2 cellular contexts compared by ENCODE assay signal in the genomic region with DNA sequence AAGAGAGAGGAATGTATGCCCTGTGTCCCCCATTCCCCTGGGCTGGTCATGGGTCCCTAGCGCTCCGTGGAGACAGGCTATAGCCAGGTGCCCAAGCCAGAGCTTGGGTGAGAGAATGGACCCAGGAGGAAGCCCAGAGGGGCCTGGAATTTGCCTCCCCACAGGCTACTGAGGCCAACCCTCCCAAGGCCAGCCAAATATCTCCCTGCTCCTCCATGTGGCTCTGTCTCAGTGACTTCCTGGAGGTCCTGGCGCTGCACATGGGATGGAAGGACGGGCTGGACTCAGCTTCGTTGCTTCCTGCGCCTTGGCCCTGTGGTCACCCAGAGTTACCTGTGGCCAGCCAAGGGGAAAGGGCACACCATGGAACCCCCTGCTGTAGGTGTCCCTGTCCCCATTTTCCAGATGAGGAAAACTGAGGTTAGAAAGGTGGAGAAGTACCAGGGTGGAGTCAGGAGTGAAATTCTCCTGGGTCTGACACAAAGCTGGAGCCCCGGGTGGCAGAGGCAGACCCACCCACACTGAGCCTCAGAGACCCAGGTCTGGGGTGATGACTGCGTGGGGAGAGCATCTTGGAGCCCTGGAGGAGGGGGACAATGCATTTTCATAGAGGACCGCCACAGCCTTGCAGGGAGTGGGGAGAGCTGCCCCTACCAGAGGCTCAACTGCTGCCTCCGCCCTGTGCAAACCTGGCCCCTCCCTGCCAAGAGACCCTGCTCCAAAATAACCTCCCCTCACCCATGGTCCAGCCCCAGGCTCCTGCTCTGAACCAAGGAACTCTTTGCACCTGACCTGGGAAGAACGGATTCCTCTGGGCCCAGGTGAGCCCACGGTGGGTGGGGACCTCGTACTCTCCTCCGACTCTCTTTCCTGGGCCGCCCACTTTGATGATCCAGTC.
TF ChIP-seq lines count a peak whose summit lies in the region.

No MANE protein-coding gene starts in this region.

TF ChIP-seq in WTC11, 78 proteins besides CTCF, POLR2A, EP300 and RAD21:
- TF ChIP-seq ZNF219 (CRISPR knock-in tag; IDR thresholded peaks at IDR 0.05; ENCODE audit: borderline replicate concordance) (no peak), ZNF121 (CRISPR knock-in tag; IDR thresholded peaks at IDR 0.05) (no peak), GTF2I (CRISPR knock-in tag; conservative IDR thresholded peaks at IDR 0.05) (no peak), ZNF416 (CRISPR knock-in tag; IDR thresholded peaks at IDR 0.05) (no peak), ZBTB21 (CRISPR knock-in tag; IDR thresholded peaks at IDR 0.05; ENCODE audit: borderline replicate concordance) (no peak), ATF6 (CRISPR knock-in tag; IDR thresholded peaks at IDR 0.05) (no peak), ATF1 (CRISPR knock-in tag; IDR thresholded peaks at IDR 0.05) (no peak), NR2C2 (CRISPR knock-in tag; IDR thresholded peaks at IDR 0.05) (no peak)

TF ChIP-seq in HepG2, 621 proteins besides CTCF, POLR2A, EP300 and RAD21:
- TF ChIP-seq ZNF629 (CRISPR knock-in tag; conservative IDR thresholded peaks at IDR 0.05) (peak; percentile 82), BRD4 (CRISPR knock-in tag; IDR thresholded peaks at IDR 0.05) (no peak)
